Comparison of ENCODE assay signal across 16 cellular contexts in the genomic region with DNA sequence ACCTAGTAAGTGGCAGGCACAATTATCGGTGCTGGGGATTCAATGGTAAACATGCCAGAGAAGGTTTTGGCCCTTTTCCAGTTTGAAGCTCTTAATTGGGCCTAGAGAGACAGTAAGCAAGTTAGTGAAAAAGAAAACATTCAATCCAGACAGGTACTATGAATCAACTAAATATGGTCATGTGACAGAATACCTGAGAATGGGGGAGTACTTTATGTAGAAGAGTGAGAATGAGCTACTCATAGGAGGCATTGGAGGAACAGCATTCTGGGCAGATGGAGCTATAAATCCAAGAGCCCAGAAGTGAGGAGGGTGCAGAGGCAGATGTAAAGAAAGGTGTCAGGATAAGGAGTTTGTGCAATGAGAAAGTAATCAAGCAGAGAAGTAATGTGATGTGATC.
A peak's percentile ranks its signal among the peaks of the same experiment; 100 is the strongest.
DNase-seq lines count a peak whose midpoint lies in the region; ATAC-seq and TF ChIP-seq lines count a peak whose summit lies in the region.
"Had no signal": no experiment of that assay in that cellular context is flagged by ENCODE, and none has a peak within 500 bp of the region (broad histone marks: within the 10 kb centered on the region; RNA-seq: fewer than 3 reads in every experiment).

No MANE protein-coding gene starts in this region.

- no peak overlapping the region for H3K4me3 ChIP-seq in Loucy (ENCODE audit: low read length, poor library complexity, severe bottlenecking)
- H3K4me3 ChIP-seq in naive thymus-derived CD4-positive, alpha-beta T cell (ENCODE audit: low read length), result peak overlapping the region; percentile 16
- H3K4me3 ChIP-seq: esophagus squamous epithelium, GM23338, hepatocyte, MG63, right lobe of liver had no signal

- CTCF ChIA-PET in naive thymus-derived CD4-positive, alpha-beta T cell (lab: Charles Lee), result interaction anchor here (0.6 kb wide), 1 partner anchor 1578 kb away, joined by 3 read pairs; no protein-coding TSS in a partner anchor

- peak overlapping the region in 9 of 10 donors; percentile 1 to 63 (median 35) for H3K4me3 Mint-ChIP-seq in naive thymus-derived CD4-positive, alpha-beta T cell
- no peak overlapping the region for H3K4me3 Mint-ChIP-seq in activated T-cell treated with anti-CD3 and anti-CD28 coated beads, Interleukin-2, amount 50 U/mL, for 24 hours
- H3K4me3 Mint-ChIP-seq: GM23338 had no signal

- peaks cover 6 to 17% (median 11%) of the 10 kb centered on the region in 7 donors for H3K4me1 Mint-ChIP-seq in naive thymus-derived CD4-positive, alpha-beta T cell
- H3K4me1 Mint-ChIP-seq in activated T-cell treated with anti-CD3 and anti-CD28 coated beads, Interleukin-2, amount 50 U/mL, for 24 hours (ENCODE audit: low read depth), result peaks cover 12% of the 10 kb centered on the region

- no peak overlapping the region for H3K9ac ChIP-seq in Loucy (ENCODE audit: low read depth, low read length, poor library complexity, severe bottlenecking)

- no peaks in the 10 kb centered on the region for H3K4me1 ChIP-seq in Loucy (ENCODE audit: insufficient read depth, low read length, poor library complexity, severe bottlenecking)
- no peaks in the 10 kb centered on the region for H3K4me1 ChIP-seq in naive thymus-derived CD4-positive, alpha-beta T cell (ENCODE audit: control insufficient read depth in 2 of 2, insufficient read depth in 2 of 2, low read length in 2 of 2)
- H3K4me1 ChIP-seq: right lobe of liver had no signal

- H3K27me3 ChIP-seq in Loucy (ENCODE audit: insufficient read depth, low read length, poor library complexity, severe bottlenecking), result no peaks in the 10 kb centered on the region
- H3K27me3 ChIP-seq in naive thymus-derived CD4-positive, alpha-beta T cell (ENCODE audit: control insufficient read depth in 2 of 2, insufficient read depth in 2 of 2, low read length in 2 of 2), result no peaks in the 10 kb centered on the region
- H3K27me3 ChIP-seq: esophagus squamous epithelium, hepatocyte, MG63, right lobe of liver had no signal

- no peaks in the 10 kb centered on the region for H3K27me3 Mint-ChIP-seq in naive thymus-derived CD4-positive, alpha-beta T cell
- H3K27me3 Mint-ChIP-seq in activated T-cell treated with anti-CD3 and anti-CD28 coated beads, Interleukin-2, amount 50 U/mL, for 24 hours, result no peaks in the 10 kb centered on the region

- H3K79me2 ChIP-seq in Loucy (ENCODE audit: insufficient read depth, low read length), result no peaks in the 10 kb centered on the region
- H3K79me2 ChIP-seq: hepatocyte had no signal

- no peak overlapping the region for H3K27ac ChIP-seq in naive thymus-derived CD4-positive, alpha-beta T cell (ENCODE audit: low read depth, low read length)
- H3K27ac ChIP-seq: esophagus squamous epithelium, hepatocyte, right lobe of liver had no signal

- no peaks in the 10 kb centered on the region for H3K9me3 Mint-ChIP-seq in activated naive CD4-positive, alpha-beta T cell treated with anti-CD3 and anti-CD28 coated beads, Interleukin-2, amount 50 U/mL, for 72 hours
- no peaks in the 10 kb centered on the region for H3K9me3 Mint-ChIP-seq in naive thymus-derived CD4-positive, alpha-beta T cell
- no peaks in the 10 kb centered on the region for H3K9me3 Mint-ChIP-seq in activated T-cell treated with anti-CD3 and anti-CD28 coated beads, Interleukin-2, amount 50 U/mL, for 24 hours
- H3K9me3 Mint-ChIP-seq: GM23338 had no signal

- no peak overlapping the region for H3K4me2 ChIP-seq in Loucy (ENCODE audit: low read depth, low read length, poor library complexity, severe bottlenecking)
- H3K4me2 ChIP-seq: GM23338, hepatocyte had no signal

- H3F3A ChIP-seq in Loucy (ENCODE audit: low read depth), result no peaks in the 10 kb centered on the region

- 0 out of 2 replicates have a peak overlapping the region, but pooled peaks have one; percentile 4 for H2AFZ ChIP-seq in Loucy (ENCODE audit: low read length)
- H2AFZ ChIP-seq: GM23338, hepatocyte had no signal

- no peaks in the 10 kb centered on the region for H4K20me1 ChIP-seq in Loucy (ENCODE audit: insufficient read depth, low read length, poor library complexity, severe bottlenecking)

- intact Hi-C loops in naive thymus-derived CD4-positive, alpha-beta T cell (cut with micrococcal nuclease), result no loop called here

- H3K9me3 ChIP-seq in Loucy (ENCODE audit: insufficient read depth, low read depth, low read length), result no peaks in the 10 kb centered on the region
- H3K9me3 ChIP-seq in naive thymus-derived CD4-positive, alpha-beta T cell (ENCODE audit: control insufficient read depth in 2 of 3, low read length in 3 of 3), result no peaks in the 10 kb centered on the region
- H3K9me3 ChIP-seq: esophagus squamous epithelium, MG63, right lobe of liver had no signal

- ATAC-seq in activated naive CD4-positive, alpha-beta T cell treated with anti-CD3 and anti-CD28 coated beads, Interleukin-2, amount 50 U/mL, for 72 hours, result peak in 1 of 2 donors; percentile 24
- no peak for ATAC-seq in naive thymus-derived CD4-positive, alpha-beta T cell
- ATAC-seq: GM23338 had no signal

- no peak for TF ChIP-seq CTCF in Loucy (conservative IDR thresholded peaks at IDR 0.05; ENCODE audit: low read length)

- peak overlapping the region; percentile 5 to 32 for H3K27ac Mint-ChIP-seq in activated naive CD4-positive, alpha-beta T cell treated with anti-CD3 and anti-CD28 coated beads, Interleukin-2, amount 50 U/mL, for 72 hours
- peak overlapping the region in 4 of 9 donors; percentile 12 to 71 (median 20) for H3K27ac Mint-ChIP-seq in naive thymus-derived CD4-positive, alpha-beta T cell
- H3K27ac Mint-ChIP-seq in activated T-cell treated with anti-CD3 and anti-CD28 coated beads, Interleukin-2, amount 50 U/mL, for 24 hours, result no peak overlapping the region
- H3K27ac Mint-ChIP-seq: GM23338 had no signal

- no peaks in the 10 kb centered on the region for H3K36me3 Mint-ChIP-seq in activated naive CD4-positive, alpha-beta T cell treated with anti-CD3 and anti-CD28 coated beads, Interleukin-2, amount 50 U/mL, for 72 hours
- H3K36me3 Mint-ChIP-seq in naive thymus-derived CD4-positive, alpha-beta T cell, result no peaks in the 10 kb centered on the region
- H3K36me3 Mint-ChIP-seq in activated T-cell treated with anti-CD3 and anti-CD28 coated beads, Interleukin-2, amount 50 U/mL, for 24 hours (ENCODE audit: low read depth), result no peaks in the 10 kb centered on the region

- H3K9me2 ChIP-seq in Loucy (replicated peaks; ENCODE audit: low read depth, low read length), result no peaks in the 10 kb centered on the region

- no peak for DNase-seq in activated naive CD4-positive, alpha-beta T cell treated with anti-CD3 and anti-CD28 coated beads, Interleukin-2, amount 50 U/mL, for 72 hours (ENCODE audit: low spot score in 2 of 2)
- DNase-seq in activated naive CD4-positive, alpha-beta T cell (lab: John Stamatoyannopoulos, UW), result no peak
- peak; percentile 19 for DNase-seq in NCI-H774 (lab: John Stamatoyannopoulos, UW)
- no peak for DNase-seq in naive thymus-derived CD4-positive, alpha-beta T cell
- DNase-seq in LoVo (ENCODE audit: low spot score), result no peak
- no peak for DNase-seq in RKO (ENCODE audit: low spot score)
- DNase-seq in activated T-cell treated with anti-CD3 and anti-CD28 coated beads, Interleukin-2, amount 50 U/mL, for 24 hours, result no peak
- DNase-seq: activated CD8-positive, alpha-beta memory T cell treated with anti-CD3 and anti-CD28 coated beads for 24 hours; activated gamma-delta T cell treated with Interleukin-2 at 50 U/mL for 16 hours; esophagus squamous epithelium; MG63; right lobe of liver; stimulated activated CD4-positive, alpha-beta T cell treated with anti-CD3 and anti-CD28 coated beads, Interleukin-1b, Interleukin-23, amount 100 ng/mL, for 48 hours had no signal

- POLR2A ChIA-PET in naive thymus-derived CD4-positive, alpha-beta T cell (lab: Charles Lee), result interaction anchor here (0.6 kb wide), 1 partner anchor 79 kb away, joined by 3 read pairs; no protein-coding TSS in a partner anchor

- no peaks in the 10 kb centered on the region for H3K36me3 ChIP-seq in Loucy (ENCODE audit: insufficient read depth, low read length)
- no peaks in the 10 kb centered on the region for H3K36me3 ChIP-seq in naive thymus-derived CD4-positive, alpha-beta T cell (ENCODE audit: control insufficient read depth in 2 of 3, insufficient read depth in 3 of 3, low read length in 3 of 3)
- H3K36me3 ChIP-seq: esophagus squamous epithelium, MG63, right lobe of liver had no signal
